1 cellular context compared by ENCODE assay signal in the genomic region with DNA sequence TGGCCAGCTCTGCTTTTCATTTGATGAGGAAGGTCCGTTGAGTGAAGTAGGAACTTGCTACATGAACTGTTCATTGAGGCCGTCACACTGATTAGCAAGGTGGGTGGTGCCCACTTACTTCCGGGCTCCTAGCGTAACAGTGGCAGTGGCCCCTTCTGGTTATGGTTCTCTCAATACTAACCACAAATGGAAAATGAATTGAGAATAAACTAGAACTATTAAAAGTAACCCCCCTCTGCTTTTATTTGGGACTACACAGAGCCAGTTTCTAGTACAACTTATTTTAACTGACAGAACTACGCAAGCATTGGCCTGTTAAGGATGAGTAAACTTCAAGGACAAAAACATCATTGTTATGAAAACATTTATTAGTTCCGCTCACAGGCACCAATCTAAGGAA.
TF ChIP-seq lines count a peak whose summit lies in the region.

No MANE protein-coding gene starts in this region.

TF ChIP-seq in H1, 55 proteins besides CTCF, POLR2A, EP300 and RAD21:
- TF ChIP-seq SIN3A (conservative IDR thresholded peaks at IDR 0.05 in 1 of 2, IDR thresholded peaks at IDR 0.05 in 1 of 2; ENCODE audit: low read depth in 1 of 2, low read length in 2 of 2), result no peak
